In genomic region chr6:24322924-24323323, GRCh38 we compare ENCODE assay signal across 22 cellular contexts. TPM values are rescaled to one million over a fixed set of nuclear protein-coding genes. Genes with fewer than 3 reads are reported as not detected.
"Had no signal": no experiment of that assay in that cellular context is flagged by ENCODE, and none has a peak within 500 bp of the region (broad histone marks: within the 10 kb centered on the region; RNA-seq: fewer than 3 reads in every experiment).

No MANE protein-coding gene starts in this region.

- H3K9ac ChIP-seq: parathyroid adenoma had no signal

- H3K27me3 Mint-ChIP-seq: type B pancreatic cell had no signal

- H3K4me1 ChIP-seq: heart right ventricle, left ventricle myocardium inferior, psoas muscle, stomach had no signal

- H3K27ac Mint-ChIP-seq: natural killer cell; stimulated activated naive B cell treated with anti-CD40 and anti-IgM and Interleukin-4, amounts not matched to agents 10 μg/mL and 1 μg/mL and 100 μg/mL, for 72 hours had no signal

- DNase-seq: effector memory CD4-positive, alpha-beta T cell; heart right ventricle; left cardiac atrium; left ventricle myocardium inferior; natural killer cell; occipital lobe; psoas muscle; retina; stimulated activated CD4-positive, alpha-beta T cell treated with anti-CD3 and anti-CD28 coated beads, Interleukin-2, amount 100 ng/mL, for 24 hours; stimulated activated CD4-positive, alpha-beta T cell treated with anti-CD3 and anti-CD28 coated beads, Interleukin-4, amount 100 ng/mL, for 4 hours; stimulated activated naive B cell treated with anti-CD40 and anti-IgM and Interleukin-4, amounts not matched to agents 10 μg/mL and 1 μg/mL and 100 μg/mL, for 72 hours; stomach; substantia nigra had no signal

- H3K4me3 Mint-ChIP-seq: natural killer cell; stimulated activated naive B cell treated with anti-CD40 and anti-IgM and Interleukin-4, amounts not matched to agents 10 μg/mL and 1 μg/mL and 100 μg/mL, for 72 hours; type B pancreatic cell had no signal

- H3K4me3 ChIP-seq: heart right ventricle, left ventricle myocardium inferior, lung, psoas muscle, stomach, thoracic aorta had no signal

- H3K27me3 ChIP-seq: stomach had no signal

- H3K36me3 Mint-ChIP-seq: natural killer cell; stimulated activated naive B cell treated with anti-CD40 and anti-IgM and Interleukin-4, amounts not matched to agents 10 μg/mL and 1 μg/mL and 100 μg/mL, for 72 hours; type B pancreatic cell had no signal

- H3K9me3 ChIP-seq: heart right ventricle, left ventricle myocardium inferior, psoas muscle, stomach, thoracic aorta had no signal

- H3K36me3 ChIP-seq: heart right ventricle, left ventricle myocardium inferior, stomach, thoracic aorta had no signal

- ATAC-seq: esophagus mucosa; heart right ventricle; left cardiac atrium; natural killer cell; psoas muscle; sciatic nerve; stimulated activated naive B cell treated with anti-CD40 and anti-IgM and Interleukin-4, amounts not matched to agents 10 μg/mL and 1 μg/mL and 100 μg/mL, for 72 hours had no signal

- H3K27ac ChIP-seq: heart right ventricle, left ventricle myocardium inferior, psoas muscle, stomach, thoracic aorta had no signal

- H3K9me3 Mint-ChIP-seq: natural killer cell, type B pancreatic cell had no signal

- H3K4me1 Mint-ChIP-seq: natural killer cell; stimulated activated naive B cell treated with anti-CD40 and anti-IgM and Interleukin-4, amounts not matched to agents 10 μg/mL and 1 μg/mL and 100 μg/mL, for 72 hours had no signal

RNA-seq across cellular contexts. Expression of gene DCDC2, which starts 34.9 kb away (rescaled TPM):
- total RNA-seq: esophagus mucosa, fibroblast of lung, left ventricle myocardium inferior, mesenteric fat pad, natural killer cell, sciatic nerve, skeletal muscle tissue, thoracic aorta had no signal
